8 cellular contexts compared by ENCODE assay signal in the genomic region with DNA sequence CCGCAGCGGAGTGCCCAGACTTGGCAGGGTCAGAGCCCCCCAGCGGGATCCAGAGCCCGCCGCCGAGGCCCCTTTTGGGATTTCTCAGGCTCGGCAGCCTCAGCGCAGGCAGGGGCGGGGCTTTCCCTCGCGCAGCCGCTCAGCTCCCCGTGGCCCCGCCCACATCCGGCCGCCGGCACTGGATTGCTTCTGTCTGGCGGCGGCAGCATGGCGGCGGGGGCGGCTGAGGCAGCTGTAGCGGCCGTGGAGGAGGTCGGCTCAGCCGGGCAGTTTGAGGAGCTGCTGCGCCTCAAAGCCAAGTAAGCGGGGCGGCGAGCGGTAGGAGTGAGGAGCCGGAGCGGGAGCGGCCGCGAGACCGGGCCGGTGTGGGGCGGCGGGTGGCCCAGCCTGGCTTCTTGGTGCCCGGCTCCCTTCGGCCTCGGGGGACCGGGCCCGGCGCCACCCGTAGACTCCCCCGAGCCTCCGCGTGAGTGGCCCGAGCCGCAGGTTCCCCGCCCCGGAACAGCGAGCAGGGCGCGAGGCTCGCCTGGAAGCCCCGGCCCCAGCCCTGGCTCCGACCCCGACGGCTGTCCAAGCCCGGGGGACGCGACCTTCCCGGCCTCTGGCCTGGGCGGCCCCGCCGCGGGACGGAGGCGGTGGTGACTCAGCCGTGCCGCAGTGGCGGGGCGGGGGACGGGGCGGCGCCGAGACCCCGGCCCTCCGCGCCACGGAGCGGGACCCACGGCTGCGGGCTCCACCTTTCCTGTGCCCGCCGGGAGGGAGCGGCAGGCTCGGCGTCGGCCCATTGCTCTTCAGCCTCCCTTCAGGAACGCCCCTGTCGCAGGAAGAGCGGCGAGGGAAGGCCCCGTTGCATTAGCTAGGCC. TPM values are rescaled to one million over a fixed set of nuclear protein-coding genes. Genes with fewer than 3 reads are reported as not detected.
DNase-seq lines count a peak whose midpoint lies in the region; ATAC-seq and TF ChIP-seq lines count a peak whose summit lies in the region.

A gene (plus strand): TSS at position 178 of the 863 bp plus-strand sequence. CDS start 30 bp downstream, at position 208.

- H3K9ac ChIP-seq in NT2/D1 (ENCODE audit: insufficient read length, low read depth): peak within 1 kb of the TSS; percentile 95

- no peaks in the 10 kb centered on the region for H3K9me3 ChIP-seq in NT2/D1 (ENCODE audit: insufficient read depth, low read length)

- peaks cover 22% of the 10 kb centered on the region for H3K36me3 ChIP-seq in NT2/D1 (ENCODE audit: insufficient read depth, insufficient read length, low read length)

- peak; percentile 79 for ATAC-seq in GM19438 (IDR thresholded peaks at IDR 0.05; ENCODE audit: low read depth, unreplicated experiment)
- peak; percentile 83 for ATAC-seq in HG03571 (IDR thresholded peaks at IDR 0.05; ENCODE audit: unreplicated experiment)

- H3K9me3 Mint-ChIP-seq in endothelial cell (ENCODE audit: unreplicated experiment): no peaks in the 10 kb centered on the region

- TF ChIP-seq CTCF in endothelial cell (IDR thresholded peaks at IDR 0.05; ENCODE audit: unreplicated experiment): no peak

- H3K27me3 Mint-ChIP-seq in endothelial cell (ENCODE audit: unreplicated experiment): peaks cover 18% of the 10 kb centered on the region

- DNase-seq in CMK (ENCODE audit: low read depth) (peak; percentile 49), NT2/D1 (ENCODE audit: low read depth, low spot score) (peak; percentile 66), endothelial cell (ENCODE audit: low spot score) (peak; percentile 93), midbrain (lab: John Stamatoyannopoulos, UW) (peak; percentile 89)
- DNase-seq in activated CD8-positive, alpha-beta memory T cell treated with anti-CD3 and anti-CD28 coated beads, Interleukin-2, amount 50 U/mL, for 48 hours: peak; percentile 94
- DNase-seq in stimulated activated CD8-positive, alpha-beta memory T cell treated with anti-CD3 and anti-CD28 coated beads, Interleukin-2, amount 100 ng/mL, for 1 hour (ENCODE audit: low read depth in 2 of 2): peak; percentile 75 to 83

- H3K4me1 Mint-ChIP-seq in endothelial cell (ENCODE audit: unreplicated experiment): peaks cover 19% of the 10 kb centered on the region

- H3K27me3 ChIP-seq in NT2/D1 (ENCODE audit: insufficient read depth, insufficient read length): peaks cover 6% of the 10 kb centered on the region

- peak within 1 kb of the TSS; percentile 94 for H3K27ac Mint-ChIP-seq in endothelial cell (ENCODE audit: unreplicated experiment)

- peak within 1 kb of the TSS; percentile 79 for H3K4me3 ChIP-seq in NT2/D1 (ENCODE audit: insufficient read length, low read depth)

- no peaks in the 10 kb centered on the region for H3K4me1 ChIP-seq in NT2/D1 (ENCODE audit: insufficient read depth, insufficient read length)

- peak within 1 kb of the TSS; percentile 96 for H3K4me3 Mint-ChIP-seq in endothelial cell (ENCODE audit: unreplicated experiment)

- peaks cover 8% of the 10 kb centered on the region for H3K36me3 Mint-ChIP-seq in endothelial cell (ENCODE audit: low read depth, unreplicated experiment)

RNA-seq across cellular contexts. Expression of the gene that starts here (rescaled TPM):
- total RNA-seq in endothelial cell (ENCODE audit: unreplicated experiment): 111 TPM

Comparison
In these comparisons a context has a peak if more than half of its experiments do, and no peak if none do; other contexts are left out.
1. Peak in every context shown above with its lines: DNase-seq, ATAC-seq and H3K4me3 ChIP-seq.